Comparison of ENCODE assay signal across 2 cellular contexts in the genomic region with DNA sequence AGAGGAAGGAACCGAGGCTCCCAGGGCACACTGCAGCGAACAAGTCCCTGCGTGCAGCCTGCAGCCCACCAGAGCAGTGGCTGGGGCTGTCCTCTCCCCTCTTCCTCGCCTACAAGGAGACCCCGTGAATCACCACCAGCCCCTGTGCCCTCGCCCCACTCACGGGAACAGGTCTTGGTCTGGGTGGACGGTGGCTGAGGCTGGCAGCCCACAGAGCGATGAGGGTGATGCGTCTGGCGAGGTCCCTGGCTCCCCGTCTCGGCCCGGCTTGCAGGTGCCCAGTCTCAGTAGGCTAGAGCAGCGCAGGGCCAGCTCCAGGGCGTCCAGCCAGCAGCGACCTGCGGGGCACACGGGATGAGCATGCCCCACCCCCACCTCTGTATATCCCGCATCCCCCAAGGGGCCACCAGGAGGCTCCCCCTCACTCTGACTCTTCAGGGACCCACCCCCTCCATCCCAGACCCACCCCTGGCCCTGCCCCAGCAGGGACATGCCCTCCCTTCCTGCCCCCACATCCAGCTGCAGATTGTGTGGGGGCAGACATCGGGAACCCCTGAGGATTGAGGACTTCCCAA.
TF ChIP-seq lines count a peak whose summit lies in the region.

No MANE protein-coding gene starts in this region.

TF ChIP-seq in SK-N-SH, 30 proteins besides CTCF, POLR2A, EP300 and RAD21 (continued from another document):
- no peak for TF ChIP-seq TCF12 (IDR thresholded peaks at IDR 0.05)
- TF ChIP-seq, protein P1, sequence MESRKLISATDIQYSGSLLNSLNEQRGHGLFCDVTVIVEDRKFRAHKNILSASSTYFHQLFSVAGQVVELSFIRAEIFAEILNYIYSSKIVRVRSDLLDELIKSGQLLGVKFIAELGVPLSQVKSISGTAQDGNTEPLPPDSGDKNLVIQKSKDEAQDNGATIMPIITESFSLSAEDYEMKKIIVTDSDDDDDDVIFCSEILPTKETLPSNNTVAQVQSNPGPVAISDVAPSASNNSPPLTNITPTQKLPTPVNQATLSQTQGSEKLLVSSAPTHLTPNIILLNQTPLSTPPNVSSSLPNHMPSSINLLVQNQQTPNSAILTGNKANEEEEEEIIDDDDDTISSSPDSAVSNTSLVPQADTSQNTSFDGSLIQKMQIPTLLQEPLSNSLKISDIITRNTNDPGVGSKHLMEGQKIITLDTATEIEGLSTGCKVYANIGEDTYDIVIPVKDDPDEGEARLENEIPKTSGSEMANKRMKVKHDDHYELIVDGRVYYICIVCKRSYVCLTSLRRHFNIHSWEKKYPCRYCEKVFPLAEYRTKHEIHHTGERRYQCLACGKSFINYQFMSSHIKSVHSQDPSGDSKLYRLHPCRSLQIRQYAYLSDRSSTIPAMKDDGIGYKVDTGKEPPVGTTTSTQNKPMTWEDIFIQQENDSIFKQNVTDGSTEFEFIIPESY (IDR thresholded peaks at IDR 0.05; ENCODE audit: borderline replicate concordance, low read depth) = no peak

TF ChIP-seq in SK-N-SH treated with all-trans-retinoic acid at 6 μM for 48 hours, 23 proteins besides CTCF, POLR2A, EP300 and RAD21:
- TF ChIP-seq, protein P2, sequence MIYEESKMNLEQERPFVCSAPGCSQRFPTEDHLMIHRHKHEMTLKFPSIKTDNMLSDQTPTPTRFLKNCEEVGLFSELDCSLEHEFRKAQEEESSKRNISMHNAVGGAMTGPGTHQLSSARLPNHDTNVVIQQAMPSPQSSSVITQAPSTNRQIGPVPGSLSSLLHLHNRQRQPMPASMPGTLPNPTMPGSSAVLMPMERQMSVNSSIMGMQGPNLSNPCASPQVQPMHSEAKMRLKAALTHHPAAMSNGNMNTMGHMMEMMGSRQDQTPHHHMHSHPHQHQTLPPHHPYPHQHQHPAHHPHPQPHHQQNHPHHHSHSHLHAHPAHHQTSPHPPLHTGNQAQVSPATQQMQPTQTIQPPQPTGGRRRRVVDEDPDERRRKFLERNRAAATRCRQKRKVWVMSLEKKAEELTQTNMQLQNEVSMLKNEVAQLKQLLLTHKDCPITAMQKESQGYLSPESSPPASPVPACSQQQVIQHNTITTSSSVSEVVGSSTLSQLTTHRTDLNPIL (CRISPR knock-in tag; IDR thresholded peaks at IDR 0.05; ENCODE audit: low read depth) = no peak
